Comparison of ENCODE assay signal across 8 cellular contexts in genomic region chr11:61362542-61362875, GRCh38. TPM values are rescaled to one million over a fixed set of nuclear protein-coding genes. Genes with fewer than 3 reads are reported as not detected.
A peak's percentile ranks its signal among the peaks of the same experiment; 100 is the strongest.
DNase-seq lines count a peak whose midpoint lies in the region; ATAC-seq and TF ChIP-seq lines count a peak whose summit lies in the region.

No MANE protein-coding gene starts in this region.

- H3K36me3 ChIP-seq in ovary: no peaks in the 10 kb centered on the region

- no peak for TF ChIP-seq POLR2A in ovary (IDR thresholded peaks at IDR 0.05)

- H3K4me1 ChIP-seq in ovary (ENCODE audit: insufficient read depth): peaks cover under 1% of the 10 kb centered on the region

- no peaks in the 10 kb centered on the region for H3K27me3 ChIP-seq in ovary

- H3K4me3 ChIP-seq in fibroblast of pulmonary artery (replicated peaks; ENCODE audit: low read depth, low read length) (peak overlapping the region; percentile 82), ovary (peak overlapping the region; percentile 61)

- DNase-seq in GM03348 (ENCODE audit: low spot score) (peak; percentile 61), M059J (ENCODE audit: low read depth) (peak; percentile 43), fibroblast of pulmonary artery (ENCODE audit: low read depth) (peak; percentile 55), ovary (no peak), pons (ENCODE audit: low spot score) (no peak)
- peak; percentile 61 for DNase-seq in activated CD8-positive, alpha-beta memory T cell treated with anti-CD3 and anti-CD28 coated beads, Interleukin-2, amount 50 U/mL, for 48 hours

- no peak for TF ChIP-seq EP300 in ovary (IDR thresholded peaks at IDR 0.05)

- TF ChIP-seq CTCF in fibroblast of pulmonary artery (IDR thresholded peaks at IDR 0.05; ENCODE audit: low read length, missing control alignments) (no peak), ovary (IDR thresholded peaks at IDR 0.05) (no peak)

- H3K9me3 ChIP-seq in ovary: no peaks in the 10 kb centered on the region

- WGBS in ovary, 3 donors: 0 to 2% (median 0%) methylated on average over 12 of the region's 12 CpGs

- intact Hi-C loops in ovary (cut with DNase I): no loop called here

- no peak for ATAC-seq in HG03469 (IDR thresholded peaks at IDR 0.05; ENCODE audit: unreplicated experiment)
- ATAC-seq in GM21619 (IDR thresholded peaks at IDR 0.05; ENCODE audit: unreplicated experiment): no peak

- H3K27ac ChIP-seq in ovary: peak overlapping the region; percentile 93 to 100

RNA-seq across cellular contexts. Expression of gene TMEM138, which starts 0.3 kb away (rescaled TPM):
- total RNA-seq in M059J (2014; rRNA removed; shearing (Covaris generic)): 44.4 and 67.3 TPM in 2 replicates
- 100 to 1,000 TPM in 1 of 7 donors, 10 to 100 TPM in 6; 21.5 to 102 (median 53.4) TPM for total RNA-seq in ovary
- polyA plus RNA-seq in ovary: 100 to 1,000 TPM in 1 of 2 donors, 10 to 100 TPM in 1; 33.7 to 115 TPM

RNA-seq across cellular contexts. Expression of gene CYB561A3, which starts 0.8 kb away (rescaled TPM):
- 35.5 and 39.4 TPM in 2 replicates for total RNA-seq in M059J (2014; rRNA removed; shearing (Covaris generic))
- 10 to 100 TPM; 24.1 to 58.3 (median 44.1) TPM for total RNA-seq in ovary
- 10 to 100 TPM; 33.4 to 45.7 TPM for polyA plus RNA-seq in ovary

RNA-seq across cellular contexts. Expression of gene TKFC, which starts 29.5 kb away (rescaled TPM):
- 7.8 and 10.9 TPM in 2 replicates for total RNA-seq in M059J (2014; rRNA removed; shearing (Covaris generic))
- 10 to 100 TPM; 19.0 to 41.4 (median 36.3) TPM for total RNA-seq in ovary
- 10 to 100 TPM; 22.6 to 27.0 TPM for polyA plus RNA-seq in ovary

RNA-seq across cellular contexts. Expression of gene DDB1, which starts 29.6 kb away (rescaled TPM):
- 116 and 209 TPM in 2 replicates for total RNA-seq in M059J (2014; rRNA removed; shearing (Covaris generic))
- 100 to 1,000 TPM; 117 to 264 (median 217) TPM for total RNA-seq in ovary
- polyA plus RNA-seq in ovary: 100 to 1,000 TPM; 137 to 270 TPM

RNA-seq across cellular contexts. Expression of gene TMEM216, which starts 29.9 kb away (rescaled TPM):
- total RNA-seq in M059J (2014; rRNA removed; shearing (Covaris generic)): 25.1 and 38.4 TPM in 2 replicates
- 10 to 100 TPM; 20.2 to 32.6 (median 24.2) TPM for total RNA-seq in ovary
- 10 to 100 TPM; 29.1 to 34.6 TPM for polyA plus RNA-seq in ovary

Comparison
In these comparisons a context has a peak if more than half of its experiments do, and no peak if none do; other contexts are left out.
1. DNase-seq: peak in GM03348 (single experiment), M059J (single experiment), activated CD8-positive, alpha-beta memory T cell treated with anti-CD3 and anti-CD28 coated beads, Interleukin-2, amount 50 U/mL, for 48 hours (single experiment) and fibroblast of pulmonary artery (single experiment); none in ovary (0 of 5) and pons (single experiment).